28 cellular contexts compared by ENCODE assay signal in the genomic region with DNA sequence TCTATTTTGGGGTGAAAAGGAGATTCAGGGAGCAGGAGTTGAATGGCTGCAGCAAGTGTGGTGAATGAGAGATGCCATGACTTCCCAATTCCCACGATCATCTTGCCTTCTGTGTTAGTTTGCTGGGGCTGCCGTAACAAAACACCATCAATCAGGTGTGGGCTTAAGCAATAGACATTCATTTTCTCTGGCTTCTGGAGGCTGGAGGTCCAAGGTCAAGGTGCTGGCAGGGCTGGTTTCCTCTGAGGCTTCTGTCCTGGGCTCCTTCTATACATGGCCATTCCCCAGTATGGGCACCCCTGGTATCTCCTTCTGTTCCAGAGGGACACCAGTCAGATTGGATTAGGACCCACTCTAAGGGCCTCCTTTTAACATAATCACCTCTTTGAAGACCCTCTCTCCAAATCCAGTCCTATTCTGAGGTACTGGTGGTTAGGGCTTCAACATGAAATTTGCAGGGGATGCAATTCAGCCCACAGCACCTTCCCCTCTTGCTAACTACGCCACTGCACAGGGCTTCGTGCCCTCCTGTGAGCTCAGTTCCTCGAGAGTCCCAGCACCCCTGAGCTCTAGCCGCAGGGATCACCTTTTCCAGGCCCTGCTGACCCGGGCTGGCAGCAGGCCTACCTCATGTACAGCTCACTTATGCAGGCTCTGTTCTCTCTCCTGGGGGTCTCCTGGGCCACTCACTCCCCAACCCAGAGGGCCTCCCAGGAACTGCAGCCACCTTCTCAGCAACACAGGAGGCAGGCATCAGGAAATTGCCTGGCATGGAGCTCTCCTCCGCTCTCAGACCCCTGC. TPM values are rescaled to one million over a fixed set of nuclear protein-coding genes. Genes with fewer than 3 reads are reported as not detected.
"Had no signal": no experiment of that assay in that cellular context is flagged by ENCODE, and none has a peak within 500 bp of the region (broad histone marks: within the 10 kb centered on the region; RNA-seq: fewer than 3 reads in every experiment).

No MANE protein-coding gene starts in this region.

- H3K27me3 ChIP-seq: body of pancreas, SJCRH30 had no signal

- H3K9ac ChIP-seq: SK-N-SH had no signal

- H3K4me1 ChIP-seq: body of pancreas, SJCRH30 had no signal

- H3K4me3 ChIP-seq: body of pancreas, SJCRH30 had no signal

- ATAC-seq: activated CD4-positive, CD25-positive, alpha-beta regulatory T cell treated with anti-CD3 and anti-CD28 coated beads, Interleukin-2, amount 50 U/mL, for 24 hours; activated CD8-positive, alpha-beta memory T cell treated with anti-CD3 and anti-CD28 coated beads, Interleukin-2, amount 10 ng/mL, durations not matched to agents 7 days and 5 days; body of pancreas; Panc1; Right ventricle myocardium inferior had no signal

- H3K9me3 ChIP-seq: body of pancreas, SJCRH30, SK-N-SH had no signal

- H3K36me3 ChIP-seq: SJCRH30 had no signal

- DNase-seq: activated CD4-positive, alpha-beta T cell treated with anti-CD3 and anti-CD28 coated beads for 4 hours; activated CD8-positive, alpha-beta memory T cell treated with anti-CD3 and anti-CD28 coated beads, Interleukin-2, amount 10 ng/mL, durations not matched to agents 7 days and 5 days; activated effector memory CD4-positive, alpha-beta T cell treated with Interleukin-2 at 50 U/mL for 16 hours; activated naive CD4-positive, alpha-beta T cell; activated T-cell treated with anti-CD3 and anti-CD28 coated beads, Interleukin-2, amount 50 U/mL, for 24 hours; aorta; body of pancreas; central memory CD4-positive, alpha-beta T cell; Kasumi-1; NCI-H1092; NCI-H1417; NCI-H1930; NCI-H345; NCI-H510A; NCI-H526 treated with DMSO at 0.1 percent for 48 hours; NCI-H82; OCI-M1; RPMI8226; SJCRH30; SK-N-SH; T-helper 1 cell had no signal

- H3K4me2 ChIP-seq: SK-N-SH had no signal

- H3K27ac ChIP-seq: body of pancreas, SJCRH30, VCaP had no signal

RNA-seq across cellular contexts. Expression of a gene that starts 37.3 kb away (rescaled TPM):
- total RNA-seq: activated CD8-positive, alpha-beta memory T cell treated with anti-CD3 and anti-CD28 coated beads, Interleukin-2, amount 10 ng/mL, durations not matched to agents 7 days and 5 days; activated T-helper 1 cell treated with anti-CD3 and anti-CD28 coated beads, Interleukin-12 subunit alpha, Interleukin-12 subunit beta, Interleukin-2, Interleukin-4 antibody, amounts not matched to agents 30 ng/mL and 10 ng/mL and 1 ng/mL, durations not matched to agents 14 hours and 24 hours and 36 hours; aorta; chondrocyte; Right ventricle myocardium inferior; SJCRH30; T-helper 2 cell treated with Interferon-gamma antibody and Interleukin-4, amounts not matched to agents 100 ng/mL and 5 ng/mL, for 36 hours had no signal
- polyA plus RNA-seq: aorta had no signal
